26 cellular contexts compared by ENCODE assay signal in the genomic region with DNA sequence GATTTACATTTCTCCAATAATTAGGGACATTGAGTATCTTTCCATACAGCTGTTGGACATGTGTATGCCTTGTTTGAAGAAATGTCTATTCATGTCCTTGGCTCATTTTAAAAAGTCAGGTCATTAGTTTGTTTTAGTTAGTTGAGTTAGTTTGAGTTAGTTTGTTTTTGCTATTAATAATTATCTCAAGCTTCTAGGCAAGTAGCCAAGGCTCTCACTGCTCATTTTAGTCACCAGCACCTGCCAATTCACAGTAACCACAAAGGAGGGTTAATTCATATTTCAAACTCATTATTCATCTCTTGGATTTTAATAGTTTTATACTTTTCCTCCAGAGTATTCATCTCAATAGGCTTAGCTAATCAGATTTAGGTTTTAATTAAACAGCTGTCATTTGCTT.
"Had no signal": no experiment of that assay in that cellular context is flagged by ENCODE, and none has a peak within 500 bp of the region (broad histone marks: within the 10 kb centered on the region; RNA-seq: fewer than 3 reads in every experiment).

No MANE protein-coding gene starts in this region.

- H3K36me3 ChIP-seq: cardiac muscle cell, left ventricle myocardium inferior, neutrophil, ovary, suprapubic skin, tibial nerve had no signal

- FAIRE-seq: endometrium, urothelium cell line had no signal

- H3K4me3 ChIP-seq: cardiac muscle cell, left ventricle myocardium inferior, ovary, psoas muscle, suprapubic skin, tibial nerve had no signal

- H3K27me3 ChIP-seq: foreskin keratinocyte, neutrophil, ovary, suprapubic skin, tibial nerve had no signal

- H3K4me1 ChIP-seq: foreskin keratinocyte, left ventricle myocardium inferior, psoas muscle, suprapubic skin, tibial nerve had no signal

- H3K9me3 ChIP-seq: neutrophil had no signal

- ATAC-seq: activated T-cell treated with anti-CD3 and anti-CD28 coated beads, Interleukin-2, amount 50 U/mL, for 72 hours; foreskin keratinocyte; natural killer cell treated with Interleukin-12 subunit alpha and Interleukin-12 subunit beta and Interleukin-15 and Interleukin-18, amount 100 ng/mL, for 72 hours; psoas muscle; right cardiac atrium; stimulated activated effector memory CD8-positive, alpha-beta T cell treated with anti-CD3 and anti-CD28 coated beads, Interleukin-12 subunit alpha, Interleukin-12 subunit beta, amount 100 ng/mL, for 72 hours; stimulated activated naive CD8-positive, alpha-beta T cell treated with anti-CD3 and anti-CD28 coated beads, Interleukin-15, amount 100 ng/mL, for 72 hours had no signal

- H3K27ac ChIP-seq: cardiac muscle cell, foreskin keratinocyte, left ventricle myocardium inferior, neutrophil, ovary, psoas muscle, suprapubic skin, tibial nerve had no signal

- DNase-seq: activated B cell treated with CpG ODN at 0.5 μM for 24 hours; activated CD4-positive, alpha-beta T cell treated with anti-CD3 and anti-CD28 coated beads for 4 hours; activated CD4-positive, alpha-beta T cell treated with anti-CD3 and anti-CD28 coated beads, Interleukin-2, amount 50 U/mL, for 48 hours; activated effector memory CD4-positive, alpha-beta T cell treated with Interleukin-2 at 50 U/mL for 16 hours; activated naive CD4-positive, alpha-beta T cell treated with anti-CD3 and anti-CD28 coated beads for 36 hours; activated naive CD8-positive, alpha-beta T cell treated with anti-CD3 and anti-CD28 coated beads, Interleukin-2, amount 10 ng/mL, durations not matched to agents 7 days and 5 days; activated T-cell treated with anti-CD3 and anti-CD28 coated beads, Interleukin-2, amount 50 U/mL, for 72 hours; amniotic stem cell; erythroblast; foreskin keratinocyte; kidney glomerular epithelial cell; left ventricle myocardium inferior; ovary; psoas muscle; right cardiac atrium; stimulated activated CD4-positive, alpha-beta T cell treated with anti-CD3 and anti-CD28 coated beads, Interleukin-1b, Interleukin-23, amount 100 ng/mL, for 48 hours; stimulated activated naive CD8-positive, alpha-beta T cell treated with anti-CD3 and anti-CD28 coated beads, Interleukin-15, amount 100 ng/mL, for 72 hours; T1000 had no signal
